9 cellular contexts compared by ENCODE assay signal in genomic region chr3:38805765-38806386, GRCh38. TPM values are rescaled to one million over a fixed set of nuclear protein-coding genes. Genes with fewer than 3 reads are reported as not detected.
A peak's percentile ranks its signal among the peaks of the same experiment; 100 is the strongest.
DNase-seq lines count a peak whose midpoint lies in the region; ATAC-seq, FAIRE-seq and TF ChIP-seq lines count a peak whose summit lies in the region.
"Had no signal": no experiment of that assay in that cellular context is flagged by ENCODE, and none has a peak within 500 bp of the region (broad histone marks: within the 10 kb centered on the region; RNA-seq: fewer than 3 reads in every experiment).

No MANE protein-coding gene starts in this region.

- peak; percentile 77 for FAIRE-seq in bronchial epithelial cell (lab: Jason Lieb, UNC)

- H3K4ac ChIP-seq in mesendoderm (ENCODE audit: low read depth, low read length) = no peak overlapping the region

- no peaks in the 10 kb centered on the region for H3K79me1 ChIP-seq in mesendoderm (ENCODE audit: low read length)

- no peak overlapping the region for H2BK15ac ChIP-seq in mesendoderm (replicated peaks; ENCODE audit: low read depth)

- peak; percentile 10 for DNase-seq in activated naive CD4-positive, alpha-beta T cell treated with Interleukin-2 at 50 U/mL for 16 hours
- DNase-seq in activated naive CD4-positive, alpha-beta T cell treated with anti-CD3 and anti-CD28 coated beads, Interleukin-2, amount 50 U/mL, for 16 hours = no peak
- DNase-seq in NOMO-1 (lab: John Stamatoyannopoulos, UW; ENCODE audit: unreplicated experiment in 2 of 2) = peak; percentile 48 to 56
- DNase-seq in bronchial epithelial cell (ENCODE audit: low read depth) = peak; percentile 56
- peak; percentile 91 for DNase-seq in mesendoderm
- no peak for DNase-seq in coronary artery (ENCODE audit: low spot score)

- H3K18ac ChIP-seq in mesendoderm (ENCODE audit: low read length) = no peak overlapping the region

- H3K27ac ChIP-seq in mesendoderm (ENCODE audit: low read depth, low read length) (no peak overlapping the region), coronary artery (no peak overlapping the region)

- H3K9ac ChIP-seq in mesendoderm (ENCODE audit: low read length) = no peak overlapping the region

- H3K4me2 ChIP-seq in mesendoderm (ENCODE audit: low read length) = no peak overlapping the region

- no peaks in the 10 kb centered on the region for H3K36me3 ChIP-seq in bronchial epithelial cell (ENCODE audit: control insufficient read depth, insufficient read depth, low read length)
- H3K36me3 ChIP-seq in mesendoderm (ENCODE audit: control insufficient read depth, insufficient read depth, low read length) = no peaks in the 10 kb centered on the region

- no peak overlapping the region for H3K56ac ChIP-seq in mesendoderm (ENCODE audit: low read length)

- no peak overlapping the region for H2AK5ac ChIP-seq in mesendoderm (ENCODE audit: low read length)

- no peak overlapping the region for H3K23ac ChIP-seq in mesendoderm (ENCODE audit: low read length)

- H3K27me3 ChIP-seq in bronchial epithelial cell (ENCODE audit: control insufficient read depth, insufficient read depth, low read length) (no peaks in the 10 kb centered on the region), mesendoderm (ENCODE audit: insufficient read depth, low read length, poor library complexity) (no peaks in the 10 kb centered on the region)

- H2BK120ac ChIP-seq in mesendoderm (ENCODE audit: low read depth, low read length) = no peak overlapping the region

- no peak for TF ChIP-seq CTCF in bronchial epithelial cell (IDR thresholded peaks at IDR 0.05; ENCODE audit: insufficient read depth, low read length, severe bottlenecking)
- no peak for TF ChIP-seq CTCF in coronary artery (IDR thresholded peaks at IDR 0.05)

- H4K5ac ChIP-seq in mesendoderm (ENCODE audit: low read length) = no peak overlapping the region

- ATAC-seq in GM19463 (IDR thresholded peaks at IDR 0.05; ENCODE audit: unreplicated experiment) = no peak
- no peak for ATAC-seq in HG02759 (IDR thresholded peaks at IDR 0.05; ENCODE audit: unreplicated experiment)

- WGBS in mesendoderm (ENCODE audit: extremely low coverage, insufficient coverage, low lambda C conversion rate) = no CpG with 5 or more reads among the region's 9 CpGs

- H3K4me3 ChIP-seq in bronchial epithelial cell (ENCODE audit: low read depth, low read length) (no peak overlapping the region), mesendoderm (ENCODE audit: low read length) (no peak overlapping the region), coronary artery (no peak overlapping the region)

- H3K79me2 ChIP-seq in mesendoderm (ENCODE audit: control insufficient read depth, insufficient read depth, low read length) = no peaks in the 10 kb centered on the region

- H2BK5ac ChIP-seq in mesendoderm (ENCODE audit: low read length) = no peak overlapping the region

- H4K8ac ChIP-seq in mesendoderm (ENCODE audit: low read depth, low read length) = no peak overlapping the region

- H3K4me1 ChIP-seq in mesendoderm (ENCODE audit: control insufficient read depth, low read depth, low read length) = no peaks in the 10 kb centered on the region

RNA-seq across cellular contexts. Expression of gene SCN10A, which starts 10.1 kb away (rescaled TPM):
- total RNA-seq in bronchial epithelial cell = not detected in 2 replicates
- not detected for polyA plus RNA-seq in mesendoderm (2013, experiment 1 of 2)
- not detected for polyA plus RNA-seq in mesendoderm (2013, experiment 2 of 2)
- total RNA-seq: activated CD8-positive, alpha-beta memory T cell treated with anti-CD3 and anti-CD28 coated beads for 36 hours had no signal

Comparison
In these comparisons a context has a peak if more than half of its experiments do, and no peak if none do; other contexts are left out.
1. DNase-seq: peak in activated naive CD4-positive, alpha-beta T cell treated with Interleukin-2 at 50 U/mL for 16 hours (single experiment), NOMO-1 (2 of 2), bronchial epithelial cell (single experiment) and mesendoderm (single experiment); none in activated naive CD4-positive, alpha-beta T cell treated with anti-CD3 and anti-CD28 coated beads, Interleukin-2, amount 50 U/mL, for 16 hours (single experiment) and coronary artery (single experiment).